26 cellular contexts compared by ENCODE assay signal in the genomic region with DNA sequence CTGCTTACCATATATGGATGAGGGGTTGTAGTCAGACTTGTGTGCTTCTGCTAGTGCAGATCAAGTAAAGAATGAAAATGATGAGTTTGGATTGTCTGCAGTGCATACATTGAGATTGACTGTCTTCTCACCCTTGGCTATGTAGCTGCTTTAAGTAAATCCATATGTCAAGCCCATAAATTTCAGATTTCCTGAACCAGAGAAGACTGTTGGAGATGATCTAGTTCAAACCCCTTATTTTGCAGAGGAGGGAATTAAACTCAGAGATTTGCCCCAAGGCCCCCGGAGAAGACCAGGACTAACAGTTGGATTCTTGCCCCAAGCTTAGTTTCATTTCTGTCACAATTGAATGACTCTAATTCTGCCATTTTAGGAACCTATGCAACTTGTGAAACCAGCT.
"Had no signal": no experiment of that assay in that cellular context is flagged by ENCODE, and none has a peak within 500 bp of the region (broad histone marks: within the 10 kb centered on the region; RNA-seq: fewer than 3 reads in every experiment).

No MANE protein-coding gene starts in this region.

- H3K4me1 ChIP-seq: left ventricle myocardium inferior, right atrium auricular region, right lobe of liver, tibial nerve, vagina had no signal

- H3K36me3 ChIP-seq: left ventricle myocardium inferior, ovary, right atrium auricular region, right lobe of liver, tibial nerve, vagina had no signal

- H3K4me2 ChIP-seq: smooth muscle cell had no signal

- H3K9me3 Mint-ChIP-seq: stimulated activated naive CD8-positive, alpha-beta T cell treated with anti-CD3 and anti-CD28 coated beads, Interleukin-15, amount 100 ng/mL, for 72 hours had no signal

- ATAC-seq: left colon; natural killer cell; right lobe of liver; stimulated activated memory B cell treated with anti-CD40 and anti-IgM and Interleukin-4, amounts not matched to agents 10 μg/mL and 1 μg/mL and 100 μg/mL, for 72 hours; stimulated activated naive CD8-positive, alpha-beta T cell treated with anti-CD3 and anti-CD28 coated beads, Interleukin-15, amount 100 ng/mL, for 72 hours had no signal

- H3K36me3 Mint-ChIP-seq: naive B cell; natural killer cell; stimulated activated memory B cell treated with anti-CD40 and anti-IgM and Interleukin-4, amounts not matched to agents 10 μg/mL and 1 μg/mL and 100 μg/mL, for 72 hours had no signal

- H3K9me3 ChIP-seq: left ventricle myocardium inferior, ovary, right atrium auricular region, right lobe of liver, tibial nerve, vagina had no signal

- H3K4me3 ChIP-seq: left ventricle myocardium inferior, lung, ovary, right atrium auricular region, right lobe of liver, smooth muscle cell, tibial nerve, vagina had no signal

- H3K4me1 Mint-ChIP-seq: immature natural killer cell; natural killer cell; stimulated activated naive CD8-positive, alpha-beta T cell treated with anti-CD3 and anti-CD28 coated beads, Interleukin-15, amount 100 ng/mL, for 72 hours had no signal

- DNase-seq: hypothalamus; immature natural killer cell; kidney; left colon; left ventricle myocardium inferior; mesendoderm; naive B cell; natural killer cell; ovary; right lobe of liver; stimulated activated CD4-positive, alpha-beta T cell treated with anti-CD3 and anti-CD28 coated beads, Interleukin-1b, Interleukin-23, amount 100 ng/mL, for 48 hours; stimulated activated CD4-positive, alpha-beta T cell treated with anti-CD3 and anti-CD28 coated beads, Interleukin-2, amount 100 ng/mL, for 48 hours; stimulated activated CD4-positive, alpha-beta T cell treated with anti-CD3 and anti-CD28 coated beads, Interleukin-4, amount 100 ng/mL, for 4 hours; stimulated activated CD8-positive, alpha-beta memory T cell treated with anti-CD3 and anti-CD28 coated beads, Interleukin-4, amount 100 ng/mL, for 48 hours; stimulated activated naive CD4-positive, alpha-beta T cell treated with Interleukin-2 at 50 U/mL for 16 hours; stimulated activated naive CD8-positive, alpha-beta T cell treated with anti-CD3 and anti-CD28 coated beads, Interleukin-15, amount 100 ng/mL, for 72 hours; substantia nigra had no signal

- H3K27ac ChIP-seq: left ventricle myocardium inferior, ovary, right atrium auricular region, right lobe of liver, tibial nerve, vagina had no signal

- H3K27ac Mint-ChIP-seq: immature natural killer cell; mesothelial cell of epicardium; naive B cell; natural killer cell; progenitor cell of endocrine pancreas; stimulated activated memory B cell treated with anti-CD40 and anti-IgM and Interleukin-4, amounts not matched to agents 10 μg/mL and 1 μg/mL and 100 μg/mL, for 72 hours; stimulated activated naive CD8-positive, alpha-beta T cell treated with anti-CD3 and anti-CD28 coated beads, Interleukin-15, amount 100 ng/mL, for 72 hours; type B pancreatic cell had no signal

- H3K27me3 Mint-ChIP-seq: progenitor cell of endocrine pancreas; stimulated activated memory B cell treated with anti-CD40 and anti-IgM and Interleukin-4, amounts not matched to agents 10 μg/mL and 1 μg/mL and 100 μg/mL, for 72 hours; stimulated activated naive CD8-positive, alpha-beta T cell treated with anti-CD3 and anti-CD28 coated beads, Interleukin-15, amount 100 ng/mL, for 72 hours; type B pancreatic cell had no signal

- H3K4me3 Mint-ChIP-seq: immature natural killer cell; mesothelial cell of epicardium; naive B cell; natural killer cell; stimulated activated memory B cell treated with anti-CD40 and anti-IgM and Interleukin-4, amounts not matched to agents 10 μg/mL and 1 μg/mL and 100 μg/mL, for 72 hours; stimulated activated naive CD8-positive, alpha-beta T cell treated with anti-CD3 and anti-CD28 coated beads, Interleukin-15, amount 100 ng/mL, for 72 hours; type B pancreatic cell had no signal

- H3K27me3 ChIP-seq: ovary, right atrium auricular region, right lobe of liver, tibial nerve, vagina had no signal
